32 cellular contexts compared by ENCODE assay signal in genomic region chr12:116603516-116603915, GRCh38. TPM values are rescaled to one million over a fixed set of nuclear protein-coding genes. Genes with fewer than 3 reads are reported as not detected.
DNase-seq lines count a peak whose midpoint lies in the region; ATAC-seq and TF ChIP-seq lines count a peak whose summit lies in the region.
"Had no signal": no experiment of that assay in that cellular context is flagged by ENCODE, and none has a peak within 500 bp of the region (broad histone marks: within the 10 kb centered on the region; RNA-seq: fewer than 3 reads in every experiment).

No MANE protein-coding gene starts in this region.

- H3K27me3 Mint-ChIP-seq in brain, result peaks cover 17% of the 10 kb centered on the region
- H3K27me3 Mint-ChIP-seq in nephron (ENCODE audit: low read depth), result no peaks in the 10 kb centered on the region

- intact Hi-C loops in breast epithelium (cut with DNase I; ENCODE audit: low total_unique reads) (no loop called here), mammary epithelial cell (cut with micrococcal nuclease) (loop anchor here (5.0 kb wide), 1 partner anchor 461 kb away; no protein-coding TSS in a partner anchor)

- H3K27ac ChIP-seq in breast epithelium, result peak overlapping the region; percentile 45 to 72
- H3K27ac ChIP-seq in mammary epithelial cell (ENCODE audit: insufficient read depth, low read depth, low read length), result no peak overlapping the region
- H3K27ac ChIP-seq: cardiac muscle cell, colonic mucosa, heart right ventricle, ovary, stomach, tibial artery had no signal

- dilution Hi-C loops in mammary epithelial cell (cut with HindIII; ENCODE audit: low sequenced_read_pairs), result loop anchor here (5.0 kb wide), 1 partner anchor 86 kb away; no protein-coding TSS in a partner anchor

- H2AFZ ChIP-seq in mammary epithelial cell (ENCODE audit: low read depth, low read length), result no peak overlapping the region

- H3K27ac Mint-ChIP-seq in brain (peak overlapping the region in 4 of 5 experiments; percentile 4 to 96 (median 44)), nephron (peak overlapping the region; percentile 29 to 85 (median 31))
- H3K27ac Mint-ChIP-seq in stimulated activated effector memory CD8-positive, alpha-beta T cell treated with anti-CD3 and anti-CD28 coated beads, Interleukin-12 subunit alpha, Interleukin-12 subunit beta, amount 100 ng/mL, for 72 hours, result no peak overlapping the region
- H3K27ac Mint-ChIP-seq: activated CD4-positive, alpha-beta memory T cell treated with anti-CD3 and anti-CD28 coated beads for 36 hours; activated naive CD4-positive, alpha-beta T cell treated with anti-CD3 and anti-CD28 coated beads, Interleukin-2, amount 50 U/mL, for 72 hours; activated T-helper 2 cell treated with anti-CD3 and anti-CD28 coated beads, Interferon-gamma antibody, Interleukin-2, Interleukin-4, amounts not matched to agents 10 μg/mL and 5 μg/mL and 100 μg/mL, durations not matched to agents 14 hours and 24 hours and 36 hours; memory B cell had no signal

- BruUV-seq in mammary epithelial cell (replicated peaks; lab: Mats Ljungman, UMichigan), result no TSS peak

- H3K36me3 ChIP-seq in breast epithelium (no peaks in the 10 kb centered on the region), mammary epithelial cell (ENCODE audit: insufficient read depth, low read length) (no peaks in the 10 kb centered on the region)
- H3K36me3 ChIP-seq: cardiac muscle cell, colonic mucosa, heart right ventricle, ovary, stomach, tibial artery had no signal

- TF ChIP-seq CTCF in breast epithelium (IDR thresholded peaks at IDR 0.05) (no peak), mammary epithelial cell (conservative IDR thresholded peaks at IDR 0.05 in 1 of 2, IDR thresholded peaks at IDR 0.05 in 1 of 2; ENCODE audit: extremely low read depth in 1 of 2, insufficient read depth in 1 of 2, low read depth in 1 of 2, low read length in 2 of 2) (no peak), brain (conservative IDR thresholded peaks at IDR 0.05) (no peak), nephron (IDR thresholded peaks at IDR 0.05; ENCODE audit: unreplicated experiment in 3 of 3) (no peak)

- H3K4me1 ChIP-seq in breast epithelium (peaks cover 0 to 2% of the 10 kb centered on the region in 2 donors), mammary epithelial cell (ENCODE audit: insufficient read depth, low read length) (peaks cover 12% of the 10 kb centered on the region)
- H3K4me1 ChIP-seq: colonic mucosa had no signal

- H3K4me3 Mint-ChIP-seq in brain (no peak overlapping the region), nephron (peak overlapping the region in 1 of 3 experiments; percentile 43)
- no peak overlapping the region for H3K4me3 Mint-ChIP-seq in stimulated activated effector memory CD8-positive, alpha-beta T cell treated with anti-CD3 and anti-CD28 coated beads, Interleukin-12 subunit alpha, Interleukin-12 subunit beta, amount 100 ng/mL, for 72 hours
- H3K4me3 Mint-ChIP-seq: activated CD4-positive, alpha-beta memory T cell treated with anti-CD3 and anti-CD28 coated beads for 36 hours; memory B cell had no signal

- H3K27me3 ChIP-seq in breast epithelium, result no peaks in the 10 kb centered on the region
- H3K27me3 ChIP-seq in mammary epithelial cell (ENCODE audit: insufficient read depth, low read length), result no peaks in the 10 kb centered on the region
- H3K27me3 ChIP-seq: cardiac muscle cell, colonic mucosa, ovary, stomach had no signal

- DNase-seq in breast epithelium (ENCODE audit: low spot score in 2 of 2), result no peak
- no peak for DNase-seq in mammary epithelial cell
- no peak for DNase-seq in stimulated activated effector memory CD8-positive, alpha-beta T cell treated with anti-CD3 and anti-CD28 coated beads, Interleukin-12 subunit alpha, Interleukin-12 subunit beta, amount 100 ng/mL, for 72 hours (ENCODE audit: low spot score in 2 of 2)
- no peak for DNase-seq in activated CD8-positive, alpha-beta memory T cell treated with anti-CD3 and anti-CD28 coated beads, Interleukin-2, amount 50 U/mL, for 48 hours
- no peak for DNase-seq in NCI-H1092 (lab: John Stamatoyannopoulos, UW)
- DNase-seq: activated CD4-positive, alpha-beta memory T cell treated with anti-CD3 and anti-CD28 coated beads for 36 hours; anterior cingulate cortex; colonic mucosa; DMS53; effector memory CD4-positive, alpha-beta T cell; foreskin fibroblast; GF-D8; heart right ventricle; left cardiac atrium; NCI-H1105; NCI-H2081; stimulated activated CD4-positive, alpha-beta T cell treated with anti-CD3 and anti-CD28 coated beads, Interleukin-1b, Interleukin-23, amount 100 ng/mL, for 48 hours; stimulated activated CD8-positive, alpha-beta memory T cell treated with anti-CD3 and anti-CD28 coated beads, Interleukin-4, amount 100 ng/mL, for 48 hours; stomach; T-helper 1 cell had no signal

- WGBS in mammary epithelial cell (ENCODE audit: low coverage, missing lambda C conversion rate), result 80% methylated on average over 6 of the region's 9 CpGs

- CTCF ChIA-PET in mammary epithelial cell (lab: Charles Lee; ENCODE audit: low non-redundant PET), result no interaction called here

- peaks cover 39% of the 10 kb centered on the region for H3K4me1 Mint-ChIP-seq in brain
- peaks cover 62% of the 10 kb centered on the region for H3K4me1 Mint-ChIP-seq in nephron
- H3K4me1 Mint-ChIP-seq in stimulated activated effector memory CD8-positive, alpha-beta T cell treated with anti-CD3 and anti-CD28 coated beads, Interleukin-12 subunit alpha, Interleukin-12 subunit beta, amount 100 ng/mL, for 72 hours, result no peaks in the 10 kb centered on the region

- peaks cover 4 to 27% (median 19%) of the 10 kb centered on the region in 5 experiments for H3K9me3 Mint-ChIP-seq in brain
- H3K9me3 Mint-ChIP-seq in nephron, result peaks cover 3% of the 10 kb centered on the region
- H3K9me3 Mint-ChIP-seq in stimulated activated effector memory CD8-positive, alpha-beta T cell treated with anti-CD3 and anti-CD28 coated beads, Interleukin-12 subunit alpha, Interleukin-12 subunit beta, amount 100 ng/mL, for 72 hours, result no peaks in the 10 kb centered on the region
- H3K9me3 Mint-ChIP-seq: activated CD4-positive, alpha-beta memory T cell treated with anti-CD3 and anti-CD28 coated beads for 36 hours; activated naive CD4-positive, alpha-beta T cell treated with anti-CD3 and anti-CD28 coated beads, Interleukin-2, amount 50 U/mL, for 72 hours; activated T-helper 2 cell treated with anti-CD3 and anti-CD28 coated beads, Interferon-gamma antibody, Interleukin-2, Interleukin-4, amounts not matched to agents 10 μg/mL and 5 μg/mL and 100 μg/mL, durations not matched to agents 14 hours and 24 hours and 36 hours; memory B cell had no signal

- H4K20me1 ChIP-seq in mammary epithelial cell (ENCODE audit: insufficient read depth, low read length), result no peaks in the 10 kb centered on the region

- no peak for ATAC-seq in stimulated activated effector memory CD8-positive, alpha-beta T cell treated with anti-CD3 and anti-CD28 coated beads, Interleukin-12 subunit alpha, Interleukin-12 subunit beta, amount 100 ng/mL, for 72 hours
- ATAC-seq in GM21381 (IDR thresholded peaks at IDR 0.05; ENCODE audit: unreplicated experiment), result no peak
- ATAC-seq: activated naive CD4-positive, alpha-beta T cell treated with anti-CD3 and anti-CD28 coated beads, Interleukin-2, amount 50 U/mL, for 72 hours; HCT116; heart right ventricle; K562; left cardiac atrium had no signal

- H3K4me2 ChIP-seq in mammary epithelial cell (ENCODE audit: insufficient read depth, low read depth, low read length), result no peak overlapping the region

- H3K9me3 ChIP-seq in breast epithelium (no peaks in the 10 kb centered on the region), mammary epithelial cell (replicated peaks; ENCODE audit: insufficient read depth, low read length) (no peaks in the 10 kb centered on the region)
- H3K9me3 ChIP-seq: colonic mucosa, heart right ventricle, ovary, stomach, tibial artery had no signal

- H3K36me3 Mint-ChIP-seq in brain (peaks cover 4% of the 10 kb centered on the region), nephron (ENCODE audit: low read depth) (no peaks in the 10 kb centered on the region)
- no peaks in the 10 kb centered on the region for H3K36me3 Mint-ChIP-seq in stimulated activated effector memory CD8-positive, alpha-beta T cell treated with anti-CD3 and anti-CD28 coated beads, Interleukin-12 subunit alpha, Interleukin-12 subunit beta, amount 100 ng/mL, for 72 hours
- H3K36me3 Mint-ChIP-seq: activated CD4-positive, alpha-beta memory T cell treated with anti-CD3 and anti-CD28 coated beads for 36 hours; activated naive CD4-positive, alpha-beta T cell treated with anti-CD3 and anti-CD28 coated beads, Interleukin-2, amount 50 U/mL, for 72 hours; memory B cell had no signal

- H3K4me3 ChIP-seq in breast epithelium (no peak overlapping the region), mammary epithelial cell (replicated peaks in 1 of 3; ENCODE audit: insufficient read depth in 1 of 3, low read depth in 2 of 3, low read length in 3 of 3) (no peak overlapping the region)
- H3K4me3 ChIP-seq: cardiac muscle cell, colonic mucosa, heart right ventricle, K562, ovary, skin epidermis, stomach, tibial artery had no signal

- in situ Hi-C loops in mammary epithelial cell (cut with MboI; ENCODE audit: low sequenced_read_pairs in 2 of 2), result loop anchor here in 1 of 2 donors (25.0 kb wide), 2 partner anchors 316 to 591 kb away; partner anchors contain the start of gene MED13L

- no peak for TF ChIP-seq POLR2A in breast epithelium (IDR thresholded peaks at IDR 0.05)

- no peaks in the 10 kb centered on the region for H3K79me2 ChIP-seq in mammary epithelial cell (ENCODE audit: insufficient read depth, low read length)

- no peak overlapping the region for H3K9ac ChIP-seq in mammary epithelial cell (ENCODE audit: insufficient read depth, low read length)

RNA-seq across cellular contexts. Expression of gene MAP1LC3B2, which starts 44.3 kb away (rescaled TPM):
- 1 to 10 TPM in 2 of 3 donors, under 1 TPM in 1; 0.98 to 8.5 (median 1.1) TPM for total RNA-seq in breast epithelium
- total RNA-seq in mammary epithelial cell, result 1 to 10 TPM; 1.5 to 2.9 TPM
- 1.2 TPM for polyA plus RNA-seq in mammary epithelial cell
- 5.3 TPM for polyA minus RNA-seq in mammary epithelial cell
- polyA plus RNA-seq in brain (ENCODE audit: insufficient read depth, low read depth, low replicate concordance), result 4.2 TPM
